ENCODE assay signal across 1 cellular context in genomic region chr16:20806168-20807050, GRCh38.
TF ChIP-seq lines count a peak whose summit lies in the region.

Gene ERI2, minus strand, starts transcription at chr16:20806472. Its CDS starts 42 bp downstream, at chr16:20806430.
Gene REXO5, plus strand, starts transcription at chr16:20806527. Its CDS starts 427 bp downstream, at chr16:20806954.

TF ChIP-seq in HepG2, 621 proteins besides CTCF, POLR2A, EP300 and RAD21 (continued from another document and continues in another):
- TF ChIP-seq HNF1A (IDR thresholded peaks at IDR 0.05; ENCODE audit: low read depth) (0 out of 2 replicates have a peak, but pooled peaks have one; percentile 49), HNF1A (CRISPR knock-in tag; IDR thresholded peaks at IDR 0.05; ENCODE audit: borderline replicate concordance) (peak; percentile 82; the same call in 1 of the 2 replicates), SRSF9 (IDR thresholded peaks at IDR 0.05; ENCODE audit: borderline replicate concordance, insufficient read depth, low read depth, low read length, poor library complexity, severe bottlenecking) (no peak), AGO1 (IDR thresholded peaks at IDR 0.05; ENCODE audit: low read depth, low read length, poor library complexity, severe bottlenecking) (peak; percentile 84), HDAC6 (IDR thresholded peaks at IDR 0.05; ENCODE audit: low read depth, low read length) (no peak), MYC (CRISPR knock-in tag; IDR thresholded peaks at IDR 0.05; ENCODE audit: borderline replicate concordance) (peak; percentile 95), CC2D1A (CRISPR knock-in tag; IDR thresholded peaks at IDR 0.05) (peak; percentile 93), NFIB (CRISPR knock-in tag; IDR thresholded peaks at IDR 0.05; ENCODE audit: borderline replicate concordance) (no peak), KMT2A (CRISPR knock-in tag; IDR thresholded peaks at IDR 0.05) (peak; percentile 99), JUNB (CRISPR knock-in tag; IDR thresholded peaks at IDR 0.05; ENCODE audit: borderline replicate concordance) (peak; percentile 85; the same call in 1 of the 2 replicates), MXD1 (CRISPR knock-in tag; IDR thresholded peaks at IDR 0.05) (peak; percentile 92), ZNF256 (CRISPR knock-in tag; conservative IDR thresholded peaks at IDR 0.05) (peak; percentile 80), CBFB (CRISPR knock-in tag; IDR thresholded peaks at IDR 0.05) (peak; percentile 75), SYNCRIP (IDR thresholded peaks at IDR 0.05; ENCODE audit: insufficient read depth, low read depth, low read length) (no peak), CENPX (CRISPR knock-in tag; IDR thresholded peaks at IDR 0.05) (no peak), ZNF776 (CRISPR knock-in tag; IDR thresholded peaks at IDR 0.05) (peak; percentile 74; the same call in 1 of the 2 replicates), ZNF687 (CRISPR knock-in tag; IDR thresholded peaks at IDR 0.05) (peak; percentile 99), SMAD9 (CRISPR knock-in tag; IDR thresholded peaks at IDR 0.05) (no peak; the same call in 1 of the 2 replicates), NR2F6 (IDR thresholded peaks at IDR 0.05) (peak; percentile 34; the same call in 1 of the 2 replicates), NR2F6 (CRISPR knock-in tag; IDR thresholded peaks at IDR 0.05) (peak; percentile 35; the same call in 1 of the 2 replicates), ZNF280B (CRISPR knock-in tag; IDR thresholded peaks at IDR 0.05; ENCODE audit: borderline replicate concordance) (peak; percentile 95; the same call in 1 of the 2 replicates), CBX1 (IDR thresholded peaks at IDR 0.05; ENCODE audit: low read depth) (peak; percentile 67), ZNF7 (CRISPR knock-in tag; IDR thresholded peaks at IDR 0.05) (peak; percentile 66; the same call in 1 of the 2 replicates), AFF4 (CRISPR knock-in tag; IDR thresholded peaks at IDR 0.05) (no peak; the same call in 1 of the 2 replicates), ISL2 (CRISPR knock-in tag; IDR thresholded peaks at IDR 0.05) (peak; percentile 75), SNRNP70 (IDR thresholded peaks at IDR 0.05; ENCODE audit: low read depth, low read length) (no peak), ZBTB21 (CRISPR knock-in tag; IDR thresholded peaks at IDR 0.05) (peak; percentile 6; the same call in 1 of the 2 replicates), ASH2L (IDR thresholded peaks at IDR 0.05; ENCODE audit: insufficient read length, low read depth, low read length) (peak; percentile 95), BORCS8-MEF2B (CRISPR knock-in tag; IDR thresholded peaks at IDR 0.05) (peak; percentile 99), TFDP1 (CRISPR knock-in tag; IDR thresholded peaks at IDR 0.05; ENCODE audit: borderline replicate concordance) (peak; percentile 100), ZNF562 (CRISPR knock-in tag; IDR thresholded peaks at IDR 0.05; ENCODE audit: borderline replicate concordance) (peak; percentile 93), SMC3 (IDR thresholded peaks at IDR 0.05; ENCODE audit: low read length) (0 out of 2 replicates have a peak, but pooled peaks have one; percentile 4), ZNF547 (CRISPR knock-in tag; IDR thresholded peaks at IDR 0.05) (peak; percentile 99), ZNF761 (CRISPR knock-in tag; conservative IDR thresholded peaks at IDR 0.05) (peak; percentile 92), NR0B2 (CRISPR knock-in tag; IDR thresholded peaks at IDR 0.05) (peak; percentile 14; the same call in 1 of the 2 replicates), RFXAP (CRISPR knock-in tag; IDR thresholded peaks at IDR 0.05; ENCODE audit: borderline replicate concordance) (peak; percentile 29; the same call in 1 of the 2 replicates), ZNF883 (CRISPR knock-in tag; IDR thresholded peaks at IDR 0.05; ENCODE audit: not compliant biosample characterization) (peak; percentile 99), NFYC (CRISPR knock-in tag; IDR thresholded peaks at IDR 0.05) (peak; percentile 70), DR1 (CRISPR knock-in tag; IDR thresholded peaks at IDR 0.05) (peak; percentile 93), USF2 (IDR thresholded peaks at IDR 0.05; ENCODE audit: low read depth, low read length) (no peak), USF2 (CRISPR knock-in tag; IDR thresholded peaks at IDR 0.05; ENCODE audit: borderline replicate concordance) (peak; percentile 15; the same call in 1 of the 2 replicates), ZSCAN30 (CRISPR knock-in tag; IDR thresholded peaks at IDR 0.05) (peak; percentile 75; the same call in 1 of the 2 replicates), LBX2 (CRISPR knock-in tag; IDR thresholded peaks at IDR 0.05; ENCODE audit: borderline replicate concordance) (peak; percentile 91; the same call in 1 of the 2 replicates), TBP (CRISPR knock-in tag; IDR thresholded peaks at IDR 0.05) (peak; percentile 89; the same call in 1 of the 2 replicates), ZNF577 (CRISPR knock-in tag; IDR thresholded peaks at IDR 0.05; ENCODE audit: borderline replicate concordance, low read depth) (no peak; the same call in 1 of the 2 replicates), ZNF773 (CRISPR knock-in tag; IDR thresholded peaks at IDR 0.05; ENCODE audit: borderline replicate concordance) (peak; percentile 54)
